25 cellular contexts compared by ENCODE assay signal in genomic region chr12:28108599-28108998, GRCh38.
DNase-seq lines count a peak whose midpoint lies in the region; ATAC-seq, FAIRE-seq and TF ChIP-seq lines count a peak whose summit lies in the region.
"Had no signal": no experiment of that assay in that cellular context is flagged by ENCODE, and none has a peak within 500 bp of the region (broad histone marks: within the 10 kb centered on the region; RNA-seq: fewer than 3 reads in every experiment).

No MANE protein-coding gene starts in this region.

- H3K9ac ChIP-seq in MM.1S (ENCODE audit: low read length), result no peak overlapping the region
- H3K9ac ChIP-seq in astrocyte (ENCODE audit: low read length), result no peak overlapping the region

- intact Hi-C loops in CD8-positive, alpha-beta T cell (cut with DNase I, micrococcal nuclease), result no loop called here

- H3K36me3 ChIP-seq in CD8-positive, alpha-beta T cell (ENCODE audit: insufficient read depth, low read length), result no peaks in the 10 kb centered on the region
- H3K36me3 ChIP-seq in MM.1S (replicated peaks; ENCODE audit: insufficient read depth, low read length) (no peaks in the 10 kb centered on the region), astrocyte (ENCODE audit: insufficient read depth, low read length) (no peaks in the 10 kb centered on the region)
- H3K36me3 ChIP-seq: gastroesophageal sphincter, prostate gland, suprapubic skin had no signal

- no peaks in the 10 kb centered on the region for H3K36me3 Mint-ChIP-seq in CD8-positive, alpha-beta T cell
- H3K36me3 Mint-ChIP-seq in astrocyte (ENCODE audit: low read depth, unreplicated experiment), result no peaks in the 10 kb centered on the region
- H3K36me3 Mint-ChIP-seq: CD4-positive, CD25-positive, alpha-beta regulatory T cell had no signal

- H2AFZ ChIP-seq in MM.1S (ENCODE audit: low read length) (no peak overlapping the region), astrocyte (ENCODE audit: low read depth, low read length) (no peak overlapping the region)

- no peaks in the 10 kb centered on the region for H3K4me1 ChIP-seq in CD8-positive, alpha-beta T cell (ENCODE audit: insufficient read depth, low read length)
- H3K4me1 ChIP-seq in MM.1S (ENCODE audit: low read length), result peaks cover 14% of the 10 kb centered on the region
- peaks cover 2% of the 10 kb centered on the region for H3K4me1 ChIP-seq in astrocyte (ENCODE audit: insufficient read depth, low read length)
- H3K4me1 ChIP-seq: gastroesophageal sphincter, prostate gland, suprapubic skin had no signal

- FAIRE-seq in astrocyte (lab: Jason Lieb, UNC), result no peak

- no peak overlapping the region for H3K4me3 Mint-ChIP-seq in CD8-positive, alpha-beta T cell
- H3K4me3 Mint-ChIP-seq in astrocyte (ENCODE audit: unreplicated experiment), result no peak overlapping the region
- H3K4me3 Mint-ChIP-seq: activated naive CD8-positive, alpha-beta T cell; activated T-cell treated with anti-CD3 and anti-CD28 coated beads, Interleukin-2, amount 50 U/mL, for 72 hours; CD4-positive, CD25-positive, alpha-beta regulatory T cell; mesothelial cell of epicardium; neural crest cell had no signal

- no peak overlapping the region for H3K27ac Mint-ChIP-seq in CD8-positive, alpha-beta T cell
- no peak overlapping the region for H3K27ac Mint-ChIP-seq in astrocyte (ENCODE audit: unreplicated experiment)
- H3K27ac Mint-ChIP-seq: activated naive CD8-positive, alpha-beta T cell; activated T-cell treated with anti-CD3 and anti-CD28 coated beads, Interleukin-2, amount 50 U/mL, for 72 hours; CD4-positive, CD25-positive, alpha-beta regulatory T cell; mesothelial cell of epicardium had no signal

- H3K9me2 ChIP-seq in MM.1S (replicated peaks; ENCODE audit: insufficient read depth, low read length), result no peaks in the 10 kb centered on the region

- peaks cover 4% of the 10 kb centered on the region for H3K9me3 Mint-ChIP-seq in CD8-positive, alpha-beta T cell
- H3K9me3 Mint-ChIP-seq in astrocyte (ENCODE audit: unreplicated experiment), result no peaks in the 10 kb centered on the region
- H3K9me3 Mint-ChIP-seq: activated T-cell treated with anti-CD3 and anti-CD28 coated beads, Interleukin-2, amount 50 U/mL, for 72 hours had no signal

- H3K4me1 Mint-ChIP-seq in CD8-positive, alpha-beta T cell (ENCODE audit: low read depth), result peaks cover 21% of the 10 kb centered on the region
- peaks cover 20% of the 10 kb centered on the region for H3K4me1 Mint-ChIP-seq in astrocyte (ENCODE audit: low read depth, unreplicated experiment)
- H3K4me1 Mint-ChIP-seq: neural crest cell had no signal

- POLR2A ChIA-PET in CD8-positive, alpha-beta T cell (lab: Charles Lee), result interaction anchor here (0.6 kb wide), 1 partner anchor 125 kb away, joined by 3 read pairs; no protein-coding TSS in a partner anchor
- POLR2A ChIA-PET in RWPE1 (lab: Yijun Ruan, JAX; ENCODE audit: low non-redundant PET), result no interaction called here

- no peaks in the 10 kb centered on the region for H3K27me3 ChIP-seq in CD8-positive, alpha-beta T cell (ENCODE audit: insufficient read depth, low read length)
- no peaks in the 10 kb centered on the region for H3K27me3 ChIP-seq in MM.1S (replicated peaks; ENCODE audit: insufficient read depth, low read length)
- no peaks in the 10 kb centered on the region for H3K27me3 ChIP-seq in astrocyte (ENCODE audit: insufficient read depth, low read length)
- H3K27me3 ChIP-seq: dorsolateral prefrontal cortex, gastroesophageal sphincter, suprapubic skin had no signal

- TF ChIP-seq CTCF in CD8-positive, alpha-beta T cell (IDR thresholded peaks at IDR 0.05), result no peak
- TF ChIP-seq CTCF in MM.1S (IDR thresholded peaks at IDR 0.05; ENCODE audit: low read length) (no peak), astrocyte (IDR thresholded peaks at IDR 0.05; ENCODE audit: insufficient read depth, low read depth, low read length) (no peak), RWPE1 (conservative IDR thresholded peaks at IDR 0.05; ENCODE audit: low read depth) (no peak)

- no peak overlapping the region for H3K27ac ChIP-seq in CD8-positive, alpha-beta T cell (ENCODE audit: low read depth, low read length)
- peak overlapping the region; percentile 23; the same call in 1 of the 2 replicates for H3K27ac ChIP-seq in MM.1S (ENCODE audit: low read length)
- peak overlapping the region; percentile 39 for H3K27ac ChIP-seq in astrocyte (ENCODE audit: low read depth, low read length)
- no peak overlapping the region for H3K27ac ChIP-seq in RWPE1
- H3K27ac ChIP-seq: dorsolateral prefrontal cortex, gastroesophageal sphincter, prostate gland, suprapubic skin had no signal

- H4K20me1 ChIP-seq in MM.1S (ENCODE audit: insufficient read depth, low read length), result no peaks in the 10 kb centered on the region
- H4K20me1 ChIP-seq in astrocyte (ENCODE audit: insufficient read depth, low read length), result no peaks in the 10 kb centered on the region

- no peaks in the 10 kb centered on the region for H3K9me3 ChIP-seq in CD8-positive, alpha-beta T cell (ENCODE audit: low read length)
- H3K9me3 ChIP-seq in MM.1S (replicated peaks; ENCODE audit: insufficient read depth, low read length) (no peaks in the 10 kb centered on the region), astrocyte (ENCODE audit: insufficient read depth, low read depth, low read length) (no peaks in the 10 kb centered on the region)
- H3K9me3 ChIP-seq: prostate gland, suprapubic skin had no signal

- CTCF ChIA-PET in CD8-positive, alpha-beta T cell (lab: Charles Lee), result no interaction called here
- CTCF ChIA-PET in RWPE1 (lab: Yijun Ruan, JAX), result no interaction called here

- H3K4me3 ChIP-seq in CD8-positive, alpha-beta T cell (ENCODE audit: low read depth, low read length), result no peak overlapping the region
- H3K4me3 ChIP-seq in MM.1S (ENCODE audit: low read length), result no peak overlapping the region
- H3K4me3 ChIP-seq in astrocyte (ENCODE audit: insufficient read depth, low read depth, low read length), result no peak overlapping the region
- H3K4me3 ChIP-seq: dorsolateral prefrontal cortex, gastroesophageal sphincter, prostate gland, suprapubic skin had no signal

- H3K4me2 ChIP-seq in MM.1S (ENCODE audit: low read depth, low read length) (no peak overlapping the region), astrocyte (ENCODE audit: low read length) (no peak overlapping the region)

- peaks cover 2% of the 10 kb centered on the region for H3K27me3 Mint-ChIP-seq in CD8-positive, alpha-beta T cell (ENCODE audit: low read depth)
- peaks cover 2% of the 10 kb centered on the region for H3K27me3 Mint-ChIP-seq in astrocyte (ENCODE audit: low read depth, unreplicated experiment)
- H3K27me3 Mint-ChIP-seq: activated naive CD8-positive, alpha-beta T cell; CD4-positive, CD25-positive, alpha-beta regulatory T cell had no signal

- H3F3A ChIP-seq in MM.1S (ENCODE audit: insufficient read depth, low read length), result no peaks in the 10 kb centered on the region; the same call in 1 of the 2 replicates

- H3K79me2 ChIP-seq in MM.1S (ENCODE audit: low read length) (no peaks in the 10 kb centered on the region), astrocyte (ENCODE audit: insufficient read depth, low read length) (no peaks in the 10 kb centered on the region)

- DNase-seq in CD8-positive, alpha-beta T cell, result no peak
- DNase-seq in MM.1S, result peak; percentile 69
- DNase-seq in astrocyte (ENCODE audit: low read depth), result peak; percentile 89
- peak; percentile 52 for DNase-seq in iris pigment epithelial cell (ENCODE audit: low read depth)
- no peak for DNase-seq in SHP77 (lab: John Stamatoyannopoulos, UW)
- DNase-seq in RWPE1 (ENCODE audit: low spot score), result no peak
- DNase-seq: activated CD8-positive, alpha-beta memory T cell treated with anti-CD3 and anti-CD28 coated beads for 24 hours; activated T-cell treated with anti-CD3 and anti-CD28 coated beads, Interleukin-2, amount 50 U/mL, for 72 hours; CD4-positive, CD25-positive, alpha-beta regulatory T cell; DMS53; dorsolateral prefrontal cortex; NCI-H1417; NCI-H526 treated with DMSO at 0.1 percent for 48 hours; SIG-M5; stimulated activated CD4-positive, alpha-beta T cell treated with anti-CD3 and anti-CD28 coated beads, Interleukin-4, amount 100 ng/mL, for 4 hours had no signal

- peak; percentile 29 for ATAC-seq in CD8-positive, alpha-beta T cell
- no peak for ATAC-seq in GM18873 (IDR thresholded peaks at IDR 0.05; ENCODE audit: low FRiP score, unreplicated experiment)
- ATAC-seq in HG02885 (IDR thresholded peaks at IDR 0.05; ENCODE audit: poor library complexity, unreplicated experiment), result no peak
- ATAC-seq: activated CD4-positive, CD25-positive, alpha-beta regulatory T cell treated with anti-CD3 and anti-CD28 coated beads, Interleukin-2, amount 50 U/mL, for 24 hours; gastroesophageal sphincter; left lobe of liver had no signal

Comparison
In these comparisons a context has a peak if more than half of its experiments do, and no peak if none do; other contexts are left out.
1. DNase-seq: peak in MM.1S (single experiment), astrocyte (single experiment) and iris pigment epithelial cell (single experiment); none in CD8-positive, alpha-beta T cell (0 of 7), SHP77 (0 of 2) and RWPE1 (single experiment).
2. H3K27ac ChIP-seq: peak in MM.1S (single experiment) and astrocyte (single experiment); none in CD8-positive, alpha-beta T cell (single experiment) and RWPE1 (single experiment).